ENCODE assay signal across 1 cellular context in genomic region chr11:104060820-104061219, GRCh38.
TF ChIP-seq lines count a peak whose summit lies in the region.

No MANE protein-coding gene starts in this region.

TF ChIP-seq in GM12878, 131 proteins besides CTCF, POLR2A, EP300 and RAD21 (continued from another document):
- TF ChIP-seq PRDM15 (CRISPR knock-in tag; IDR thresholded peaks at IDR 0.05) (no peak), ZNF217 (IDR thresholded peaks at IDR 0.05) (no peak), LARP7 (IDR thresholded peaks at IDR 0.05) (no peak)
